In genomic region chr2:191263050-191263449, GRCh38 we compare ENCODE assay signal across 20 cellular contexts. TPM values are rescaled to one million over a fixed set of nuclear protein-coding genes. Genes with fewer than 3 reads are reported as not detected.
DNase-seq lines count a peak whose midpoint lies in the region; ATAC-seq, FAIRE-seq and TF ChIP-seq lines count a peak whose summit lies in the region.
"Had no signal": no experiment of that assay in that cellular context is flagged by ENCODE, and none has a peak within 500 bp of the region (broad histone marks: within the 10 kb centered on the region; RNA-seq: fewer than 3 reads in every experiment).

No MANE protein-coding gene starts in this region.

- H3K4me1 ChIP-seq in A549 (peaks cover 64% of the 10 kb centered on the region), adipocyte (ENCODE audit: control insufficient read depth, insufficient read depth, low read length) (peaks cover 44% of the 10 kb centered on the region), fibroblast of lung (ENCODE audit: control insufficient read depth, extremely low read depth, insufficient read depth, low read length) (peaks cover 29% of the 10 kb centered on the region)
- no peaks in the 10 kb centered on the region for H3K4me1 ChIP-seq in effector memory CD4-positive, alpha-beta T cell (ENCODE audit: control insufficient read depth, insufficient read depth, low read length, poor library complexity, severe bottlenecking)

- no peak for TF ChIP-seq EP300 in A549 (IDR thresholded peaks at IDR 0.05)

- TF ChIP-seq CTCF in A549 (IDR thresholded peaks at IDR 0.05) (no peak), fibroblast of lung (conservative IDR thresholded peaks at IDR 0.05 in 1 of 2, IDR thresholded peaks at IDR 0.05 in 1 of 2; ENCODE audit: low read depth in 1 of 2, low read length in 2 of 2) (no peak), mesothelial cell of epicardium (IDR thresholded peaks at IDR 0.05; ENCODE audit: unreplicated experiment) (no peak)

- peak overlapping the region; percentile 42 for H3K4me2 ChIP-seq in A549
- peak overlapping the region; percentile 36 for H3K4me2 ChIP-seq in fibroblast of lung (ENCODE audit: extremely low read depth, insufficient read depth, low read length)

- no peaks in the 10 kb centered on the region for H3K27me3 Mint-ChIP-seq in mesothelial cell of epicardium (ENCODE audit: low read depth)
- no peaks in the 10 kb centered on the region for H3K27me3 Mint-ChIP-seq in stimulated activated naive B cell treated with anti-CD40 and anti-IgM and Interleukin-4, amounts not matched to agents 10 μg/mL and 1 μg/mL and 100 μg/mL, for 72 hours
- H3K27me3 Mint-ChIP-seq: CD4-positive, alpha-beta T cell had no signal

- no peak for TF ChIP-seq POLR2A in A549 (IDR thresholded peaks at IDR 0.05; ENCODE audit: low read length)

- no peak overlapping the region for H2AFZ ChIP-seq in fibroblast of lung (ENCODE audit: low read length)

- 28% methylated on average over 2 of the region's 2 CpGs for WGBS in A549 (ENCODE audit: missing lambda C conversion rate)

- CTCF ChIA-PET in A549 (lab: Yijun Ruan, JAX): no interaction called here

- H4K20me1 ChIP-seq in fibroblast of lung (ENCODE audit: control insufficient read depth, extremely low read depth, insufficient read depth, low read length): no peaks in the 10 kb centered on the region

- no peak overlapping the region for H3K27ac ChIP-seq in A549
- H3K27ac ChIP-seq in fibroblast of lung (ENCODE audit: insufficient read depth, low read length): peak overlapping the region; percentile 11
- no peak overlapping the region for H3K27ac ChIP-seq in effector memory CD4-positive, alpha-beta T cell (ENCODE audit: insufficient read depth, low read length, poor library complexity, severe bottlenecking)
- H3K27ac ChIP-seq: spleen, tibial nerve had no signal

- H3K36me3 Mint-ChIP-seq in mesothelial cell of epicardium: peaks cover 3% of the 10 kb centered on the region
- no peaks in the 10 kb centered on the region for H3K36me3 Mint-ChIP-seq in stimulated activated naive B cell treated with anti-CD40 and anti-IgM and Interleukin-4, amounts not matched to agents 10 μg/mL and 1 μg/mL and 100 μg/mL, for 72 hours
- H3K36me3 Mint-ChIP-seq: stimulated activated effector memory CD8-positive, alpha-beta T cell treated with anti-CD3 and anti-CD28 coated beads, Interleukin-12 subunit alpha, Interleukin-12 subunit beta, amount 100 ng/mL, for 72 hours; WTC11 had no signal

- no peak overlapping the region for H3K4me3 ChIP-seq in A549
- H3K4me3 ChIP-seq in adipocyte (ENCODE audit: low read length): no peak overlapping the region
- no peak overlapping the region for H3K4me3 ChIP-seq in fibroblast of lung (replicated peaks in 1 of 4; ENCODE audit: control extremely low read depth in 1 of 4, insufficient read depth in 1 of 4, low read depth in 3 of 4, low read length in 4 of 4)
- no peak overlapping the region for H3K4me3 ChIP-seq in effector memory CD4-positive, alpha-beta T cell (ENCODE audit: insufficient read depth, low read depth, low read length, poor library complexity, severe bottlenecking)
- H3K4me3 ChIP-seq: spleen, tibial nerve had no signal

- H3K4me3 Mint-ChIP-seq in mesothelial cell of epicardium: no peak overlapping the region
- no peak overlapping the region for H3K4me3 Mint-ChIP-seq in stimulated activated naive B cell treated with anti-CD40 and anti-IgM and Interleukin-4, amounts not matched to agents 10 μg/mL and 1 μg/mL and 100 μg/mL, for 72 hours
- H3K4me3 Mint-ChIP-seq: CD4-positive, alpha-beta T cell; stimulated activated effector memory CD8-positive, alpha-beta T cell treated with anti-CD3 and anti-CD28 coated beads, Interleukin-12 subunit alpha, Interleukin-12 subunit beta, amount 100 ng/mL, for 72 hours; T-helper 1 cell treated with Interleukin-12 subunit alpha and Interleukin-12 subunit beta and Interleukin-4 antibody, amounts not matched to agents 30 μg/mL and 1 μg/mL, for 36 hours; WTC11 had no signal

- peak in 1 of 2 experiments; percentile 15; a peak in 2 of 6 replicates for ATAC-seq in A549
- ATAC-seq in GM19455 (IDR thresholded peaks at IDR 0.05; ENCODE audit: unreplicated experiment): no peak
- no peak for ATAC-seq in stimulated activated naive B cell treated with anti-CD40 and anti-IgM and Interleukin-4, amounts not matched to agents 10 μg/mL and 1 μg/mL and 100 μg/mL, for 72 hours (replicated peaks)

- H3K27me3 ChIP-seq in adipocyte (replicated peaks; ENCODE audit: control insufficient read depth, insufficient read depth, low read length) (no peaks in the 10 kb centered on the region), fibroblast of lung (ENCODE audit: control insufficient read depth, insufficient read depth, low read length) (no peaks in the 10 kb centered on the region)
- no peaks in the 10 kb centered on the region for H3K27me3 ChIP-seq in effector memory CD4-positive, alpha-beta T cell (replicated peaks; ENCODE audit: control insufficient read depth, insufficient read depth, low read length, poor library complexity, severe bottlenecking)
- H3K27me3 ChIP-seq: spleen, tibial nerve had no signal

- H3K36me3 ChIP-seq in adipocyte (ENCODE audit: control insufficient read depth, insufficient read depth, low read length, severe bottlenecking): no peaks in the 10 kb centered on the region
- no peaks in the 10 kb centered on the region for H3K36me3 ChIP-seq in fibroblast of lung (ENCODE audit: control insufficient read depth, insufficient read depth, low read length)
- no peaks in the 10 kb centered on the region for H3K36me3 ChIP-seq in effector memory CD4-positive, alpha-beta T cell (ENCODE audit: control insufficient read depth, insufficient read depth, low read length)
- H3K36me3 ChIP-seq: spleen, tibial nerve had no signal

- DNase-seq in A549 (ENCODE audit: low read depth in 1 of 2, low spot score in 1 of 2): no peak
- no peak for DNase-seq in adipocyte (ENCODE audit: low read depth)
- peak in 1 of 2 donors; percentile 30 for DNase-seq in fibroblast of lung (ENCODE audit: low read depth in 2 of 2)
- no peak for DNase-seq in mesothelial cell of epicardium (ENCODE audit: low spot score in 2 of 2, unreplicated experiment in 2 of 2)
- no peak for DNase-seq in effector memory CD4-positive, alpha-beta T cell
- DNase-seq in stimulated activated naive B cell treated with anti-CD40 and anti-IgM and Interleukin-4, amounts not matched to agents 10 μg/mL and 1 μg/mL and 100 μg/mL, for 72 hours: no peak
- no peak for DNase-seq in NCI-H1930 (lab: John Stamatoyannopoulos, UW)
- DNase-seq: CD4-positive, alpha-beta T cell; cerebellar nuclear complex; DMS79 treated with DMSO at 0.1 percent for 48 hours; foreskin melanocyte; NCI-H226; spleen had no signal

- peak overlapping the region; percentile 13 for H3K9ac ChIP-seq in adipocyte (ENCODE audit: low read length)
- no peak overlapping the region for H3K9ac ChIP-seq in fibroblast of lung (ENCODE audit: insufficient read depth, low read length)

- peaks cover 85% of the 10 kb centered on the region for H3K79me2 ChIP-seq in fibroblast of lung (ENCODE audit: control insufficient read depth, insufficient read depth, low read length)

- H3K9me3 Mint-ChIP-seq in mesothelial cell of epicardium: no peaks in the 10 kb centered on the region
- H3K9me3 Mint-ChIP-seq in stimulated activated naive B cell treated with anti-CD40 and anti-IgM and Interleukin-4, amounts not matched to agents 10 μg/mL and 1 μg/mL and 100 μg/mL, for 72 hours: no peaks in the 10 kb centered on the region
- H3K9me3 Mint-ChIP-seq: CD4-positive, alpha-beta T cell; stimulated activated effector memory CD8-positive, alpha-beta T cell treated with anti-CD3 and anti-CD28 coated beads, Interleukin-12 subunit alpha, Interleukin-12 subunit beta, amount 100 ng/mL, for 72 hours; T-helper 1 cell treated with Interleukin-12 subunit alpha and Interleukin-12 subunit beta and Interleukin-4 antibody, amounts not matched to agents 30 μg/mL and 1 μg/mL, for 36 hours; WTC11 had no signal

- POLR2A ChIA-PET in A549 (lab: Yijun Ruan, JAX): no interaction called here

- H3K9me3 ChIP-seq in A549 (no peaks in the 10 kb centered on the region), adipocyte (ENCODE audit: control insufficient read depth, low read length) (no peaks in the 10 kb centered on the region), fibroblast of lung (ENCODE audit: control insufficient read depth, insufficient read depth, low read depth, low read length) (no peaks in the 10 kb centered on the region)
- H3K9me3 ChIP-seq in effector memory CD4-positive, alpha-beta T cell (ENCODE audit: control insufficient read depth, low read length): no peaks in the 10 kb centered on the region
- H3K9me3 ChIP-seq: spleen, tibial nerve had no signal

- no peak for TF ChIP-seq RAD21 in A549 (conservative IDR thresholded peaks at IDR 0.05 in 1 of 2, IDR thresholded peaks at IDR 0.05 in 1 of 2)

- peak overlapping the region; percentile 32 for H3K27ac Mint-ChIP-seq in mesothelial cell of epicardium
- no peak overlapping the region for H3K27ac Mint-ChIP-seq in stimulated activated naive B cell treated with anti-CD40 and anti-IgM and Interleukin-4, amounts not matched to agents 10 μg/mL and 1 μg/mL and 100 μg/mL, for 72 hours
- H3K27ac Mint-ChIP-seq: CD4-positive, alpha-beta T cell; stimulated activated effector memory CD8-positive, alpha-beta T cell treated with anti-CD3 and anti-CD28 coated beads, Interleukin-12 subunit alpha, Interleukin-12 subunit beta, amount 100 ng/mL, for 72 hours; T-helper 1 cell treated with Interleukin-12 subunit alpha and Interleukin-12 subunit beta and Interleukin-4 antibody, amounts not matched to agents 30 μg/mL and 1 μg/mL, for 36 hours; WTC11 had no signal

- no peak for FAIRE-seq in A549 (lab: Jason Lieb, UNC)
- FAIRE-seq: endometrium, GM19239 had no signal

- H3K4me1 Mint-ChIP-seq in mesothelial cell of epicardium: peaks cover 30% of the 10 kb centered on the region
- peaks cover 2 to 5% of the 10 kb centered on the region in 2 donors for H3K4me1 Mint-ChIP-seq in stimulated activated naive B cell treated with anti-CD40 and anti-IgM and Interleukin-4, amounts not matched to agents 10 μg/mL and 1 μg/mL and 100 μg/mL, for 72 hours
- H3K4me1 Mint-ChIP-seq: stimulated activated effector memory CD8-positive, alpha-beta T cell treated with anti-CD3 and anti-CD28 coated beads, Interleukin-12 subunit alpha, Interleukin-12 subunit beta, amount 100 ng/mL, for 72 hours had no signal

TF ChIP-seq in A549, 52 proteins besides CTCF, POLR2A, EP300 and RAD21 (continues in another document):
- TF ChIP-seq CBX2 (IDR thresholded peaks at IDR 0.05; ENCODE audit: borderline replicate concordance, low read depth): no peak

RNA-seq across cellular contexts. Expression of gene MYO1B, which starts 17.8 kb away (rescaled TPM):
- 154 and 159 TPM in 2 replicates for polyA plus RNA-seq in A549 (2011; rRNA removed)
- 37.0 and 40.3 TPM in 2 replicates for polyA plus RNA-seq in A549 (2012; cell fraction: cytosol; rRNA removed)
- polyA plus RNA-seq in A549 (2012; cell fraction: nucleus; rRNA removed): 28.8 and 43.5 TPM in 2 replicates
- 77.7 to 96.4 TPM (median 77.9 TPM) in 3 replicates for polyA plus RNA-seq in A549 (2017; fragmentation: RNase III; extraction: RNeasy Plus Mini Kit Qiagen cat#74134 plus additional on column Dnase treatment)
- 106 and 112 TPM in 2 replicates for polyA minus RNA-seq in A549 (2011; rRNA and poly(A)+ RNA removed)
- 113 and 151 TPM in 2 replicates for total RNA-seq in fibroblast of lung
- 91.0 and 194 TPM in 2 replicates for polyA plus RNA-seq in fibroblast of lung
- polyA plus RNA-seq in fibroblast of lung (2012): 62.6 and 130 TPM in 2 replicates
- polyA minus RNA-seq in fibroblast of lung (ENCODE audit: low replicate concordance): 51.0 and 65.5 TPM in 2 replicates
- total RNA-seq in mesothelial cell of epicardium: 74.6 to 81.6 TPM (median 80.2 TPM) in 3 replicates
